Comparison of ENCODE assay signal across 1 cellular context in genomic region chr9:94259077-94259847, GRCh38.
TF ChIP-seq lines count a peak whose summit lies in the region.

Gene ZNF169 (plus strand): TSS chr9:94259298. CDS start chr9:94278813, 19,515 bp downstream.

TF ChIP-seq in HepG2, 621 proteins besides CTCF, POLR2A, EP300 and RAD21 (continued from another document and continues in another):
- TF ChIP-seq ZNF407 (CRISPR knock-in tag; IDR thresholded peaks at IDR 0.05; ENCODE audit: not compliant biosample characterization) (peak; percentile 77), ZNF136 (CRISPR knock-in tag; IDR thresholded peaks at IDR 0.05; ENCODE audit: low read depth) (no peak), ZNF788 (CRISPR knock-in tag; IDR thresholded peaks at IDR 0.05; ENCODE audit: borderline replicate concordance) (peak; percentile 81; the same call in 1 of the 2 replicates), BRCA1 (CRISPR knock-in tag; IDR thresholded peaks at IDR 0.05) (no peak), FOXP4 (CRISPR knock-in tag; IDR thresholded peaks at IDR 0.05) (peak; percentile 30; the same call in 1 of the 2 replicates), HBP1 (CRISPR knock-in tag; IDR thresholded peaks at IDR 0.05; ENCODE audit: low read depth) (no peak), RBM39 (IDR thresholded peaks at IDR 0.05; ENCODE audit: low read depth, low read length, poor library complexity, severe bottlenecking) (peak; percentile 47), KDM6A (CRISPR knock-in tag; IDR thresholded peaks at IDR 0.05; ENCODE audit: low read depth) (no peak), ZFP90 (CRISPR knock-in tag; IDR thresholded peaks at IDR 0.05; ENCODE audit: borderline replicate concordance) (no peak), ZNF605 (CRISPR knock-in tag; IDR thresholded peaks at IDR 0.05) (peak; percentile 70), SP4 (CRISPR knock-in tag; IDR thresholded peaks at IDR 0.05) (peak; percentile 67), ZNF354B (CRISPR knock-in tag; IDR thresholded peaks at IDR 0.05) (no peak), JUN (CRISPR knock-in tag; IDR thresholded peaks at IDR 0.05) (no peak), MAF1 (CRISPR knock-in tag; IDR thresholded peaks at IDR 0.05; ENCODE audit: borderline replicate concordance) (0 out of 2 replicates have a peak, but pooled peaks have one; percentile 31), ZBTB4 (CRISPR knock-in tag; IDR thresholded peaks at IDR 0.05; ENCODE audit: borderline replicate concordance) (no peak), ZBTB39 (CRISPR knock-in tag; IDR thresholded peaks at IDR 0.05) (no peak), SNAPC2 (CRISPR knock-in tag; IDR thresholded peaks at IDR 0.05) (peak; percentile 99), ESRRA (CRISPR knock-in tag; IDR thresholded peaks at IDR 0.05; ENCODE audit: low read depth) (peak; percentile 74; the same call in 1 of the 2 replicates), MEIS2 (CRISPR knock-in tag; IDR thresholded peaks at IDR 0.05) (peak; percentile 24; the same call in 1 of the 2 replicates), ZNF280B (CRISPR knock-in tag; IDR thresholded peaks at IDR 0.05; ENCODE audit: borderline replicate concordance) (peak; percentile 51; the same call in 1 of the 2 replicates), SRSF4 (IDR thresholded peaks at IDR 0.05; ENCODE audit: low read depth, low read length, poor library complexity, severe bottlenecking) (no peak), ZNF232 (CRISPR knock-in tag; IDR thresholded peaks at IDR 0.05; ENCODE audit: borderline replicate concordance) (no peak), ARID5B (CRISPR knock-in tag; IDR thresholded peaks at IDR 0.05) (no peak; the same call in 1 of the 2 replicates), MXD3 (CRISPR knock-in tag; IDR thresholded peaks at IDR 0.05) (peak; percentile 69), MAFK (conservative IDR thresholded peaks at IDR 0.05 in 1 of 2, IDR thresholded peaks at IDR 0.05 in 1 of 2; ENCODE audit: low read length in 2 of 2) (no peak), POLR2AphosphoS2 (IDR thresholded peaks at IDR 0.05; ENCODE audit: low read depth, low read length) (no peak), ZNF703 (CRISPR knock-in tag; IDR thresholded peaks at IDR 0.05; ENCODE audit: borderline replicate concordance) (no peak)
